1 cellular context compared by ENCODE assay signal in the genomic region with DNA sequence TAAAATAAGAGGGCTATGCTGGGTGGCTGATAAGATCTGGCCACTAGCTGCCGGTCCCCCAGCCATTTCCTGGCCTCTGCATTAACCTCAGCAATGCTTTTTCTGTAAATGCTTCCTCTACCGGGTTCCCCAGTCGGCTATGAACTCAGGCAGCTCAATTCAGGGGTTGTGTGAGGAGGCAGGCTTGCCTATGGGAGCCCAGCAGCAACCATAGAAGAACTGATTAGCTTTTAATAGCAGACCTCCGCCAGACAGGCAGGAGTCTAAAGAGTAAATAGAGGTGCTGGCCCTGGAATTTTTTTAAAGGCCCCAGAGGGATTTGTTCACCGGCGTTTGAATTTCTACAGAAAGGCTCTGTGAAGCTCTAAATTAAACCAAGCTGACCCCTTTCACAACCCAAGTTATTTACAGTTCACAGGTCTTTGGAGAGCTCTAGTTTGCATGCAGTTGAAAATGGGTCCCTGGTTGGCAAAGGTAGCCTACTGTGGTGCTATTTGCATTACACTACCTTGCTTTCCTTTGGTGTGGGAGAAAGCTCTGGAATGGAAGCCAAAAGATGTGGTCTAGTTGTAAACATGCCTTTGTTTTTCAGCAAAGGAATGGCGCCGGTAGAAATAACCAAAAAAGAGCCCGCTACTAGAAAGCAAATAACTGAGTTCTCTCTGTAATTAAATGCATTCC.
A peak's percentile ranks its signal among the peaks of the same experiment; 100 is the strongest.
TF ChIP-seq lines count a peak whose summit lies in the region.

No MANE protein-coding gene starts in this region.

TF ChIP-seq in HepG2, 621 proteins besides CTCF, POLR2A, EP300 and RAD21 (continued from another document and continues in another):
- TF ChIP-seq, protein P1, sequence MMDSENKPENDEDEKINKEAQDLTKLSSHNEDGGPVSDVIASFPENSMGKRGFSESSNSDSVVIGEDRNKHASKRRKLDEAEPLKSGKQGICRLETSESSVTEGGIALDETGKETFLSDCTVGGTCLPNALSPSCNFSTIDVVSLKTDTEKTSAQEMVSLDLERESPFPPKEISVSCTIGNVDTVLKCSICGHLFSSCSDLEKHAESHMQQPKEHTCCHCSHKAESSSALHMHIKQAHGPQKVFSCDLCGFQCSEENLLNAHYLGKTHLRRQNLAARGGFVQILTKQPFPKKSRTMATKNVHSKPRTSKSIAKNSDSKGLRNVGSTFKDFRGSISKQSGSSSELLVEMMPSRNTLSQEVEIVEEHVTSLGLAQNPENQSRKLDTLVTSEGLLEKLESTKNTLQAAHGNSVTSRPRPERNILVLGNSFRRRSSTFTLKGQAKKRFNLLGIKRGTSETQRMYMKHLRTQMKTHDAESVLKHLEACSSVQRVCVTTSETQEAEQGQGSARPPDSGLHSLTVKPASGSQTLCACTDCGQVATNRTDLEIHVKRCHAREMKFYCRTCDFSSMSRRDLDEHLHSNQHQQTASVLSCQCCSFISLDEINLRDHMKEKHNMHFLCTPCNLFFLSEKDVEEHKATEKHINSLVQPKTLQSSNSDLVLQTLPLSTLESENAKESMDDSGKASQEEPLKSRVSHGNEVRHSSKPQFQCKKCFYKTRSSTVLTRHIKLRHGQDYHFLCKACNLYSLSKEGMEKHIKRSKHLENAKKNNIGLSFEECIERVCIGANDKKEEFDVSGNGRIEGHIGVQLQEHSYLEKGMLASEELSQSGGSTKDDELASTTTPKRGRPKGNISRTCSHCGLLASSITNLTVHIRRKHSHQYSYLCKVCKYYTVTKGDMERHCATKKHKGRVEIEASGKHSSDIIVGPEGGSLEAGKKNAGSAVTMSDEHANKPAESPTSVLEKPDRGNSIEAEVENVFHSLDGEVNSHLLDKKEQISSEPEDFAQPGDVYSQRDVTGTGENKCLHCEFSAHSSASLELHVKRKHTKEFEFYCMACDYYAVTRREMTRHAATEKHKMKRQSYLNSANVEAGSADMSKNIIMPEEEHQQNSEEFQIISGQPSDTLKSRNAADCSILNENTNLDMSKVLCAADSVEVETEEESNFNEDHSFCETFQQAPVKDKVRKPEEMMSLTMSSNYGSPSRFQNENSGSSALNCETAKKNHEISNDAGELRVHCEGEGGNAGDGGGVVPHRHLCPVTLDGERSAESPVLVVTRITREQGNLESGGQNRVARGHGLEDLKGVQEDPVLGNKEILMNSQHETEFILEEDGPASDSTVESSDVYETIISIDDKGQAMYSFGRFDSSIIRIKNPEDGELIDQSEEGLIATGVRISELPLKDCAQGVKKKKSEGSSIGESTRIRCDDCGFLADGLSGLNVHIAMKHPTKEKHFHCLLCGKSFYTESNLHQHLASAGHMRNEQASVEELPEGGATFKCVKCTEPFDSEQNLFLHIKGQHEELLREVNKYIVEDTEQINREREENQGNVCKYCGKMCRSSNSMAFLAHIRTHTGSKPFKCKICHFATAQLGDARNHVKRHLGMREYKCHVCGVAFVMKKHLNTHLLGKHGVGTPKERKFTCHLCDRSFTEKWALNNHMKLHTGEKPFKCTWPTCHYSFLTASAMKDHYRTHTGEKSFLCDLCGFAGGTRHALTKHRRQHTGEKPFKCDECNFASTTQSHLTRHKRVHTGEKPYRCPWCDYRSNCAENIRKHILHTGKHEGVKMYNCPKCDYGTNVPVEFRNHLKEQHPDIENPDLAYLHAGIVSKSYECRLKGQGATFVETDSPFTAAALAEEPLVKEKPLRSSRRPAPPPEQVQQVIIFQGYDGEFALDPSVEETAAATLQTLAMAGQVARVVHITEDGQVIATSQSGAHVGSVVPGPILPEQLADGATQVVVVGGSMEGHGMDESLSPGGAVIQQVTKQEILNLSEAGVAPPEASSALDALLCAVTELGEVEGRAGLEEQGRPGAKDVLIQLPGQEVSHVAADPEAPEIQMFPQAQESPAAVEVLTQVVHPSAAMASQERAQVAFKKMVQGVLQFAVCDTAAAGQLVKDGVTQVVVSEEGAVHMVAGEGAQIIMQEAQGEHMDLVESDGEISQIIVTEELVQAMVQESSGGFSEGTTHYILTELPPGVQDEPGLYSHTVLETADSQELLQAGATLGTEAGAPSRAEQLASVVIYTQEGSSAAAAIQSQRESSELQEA (CRISPR knock-in tag; IDR thresholded peaks at IDR 0.05; ENCODE audit: not compliant biosample characterization), result no peak
- TF ChIP-seq, protein P2, sequence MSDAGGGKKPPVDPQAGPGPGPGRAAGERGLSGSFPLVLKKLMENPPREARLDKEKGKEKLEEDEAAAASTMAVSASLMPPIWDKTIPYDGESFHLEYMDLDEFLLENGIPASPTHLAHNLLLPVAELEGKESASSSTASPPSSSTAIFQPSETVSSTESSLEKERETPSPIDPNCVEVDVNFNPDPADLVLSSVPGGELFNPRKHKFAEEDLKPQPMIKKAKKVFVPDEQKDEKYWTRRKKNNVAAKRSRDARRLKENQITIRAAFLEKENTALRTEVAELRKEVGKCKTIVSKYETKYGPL (CRISPR knock-in tag; IDR thresholded peaks at IDR 0.05), result no peak
- TF ChIP-seq PCBP1 (IDR thresholded peaks at IDR 0.05; ENCODE audit: borderline replicate concordance, low read depth, low read length) (no peak), ATF7 (IDR thresholded peaks at IDR 0.05) (no peak), ATF7 (CRISPR knock-in tag; IDR thresholded peaks at IDR 0.05) (no peak), ZIK1 (CRISPR knock-in tag; IDR thresholded peaks at IDR 0.05; ENCODE audit: borderline replicate concordance, low read depth) (no peak), RARG (CRISPR knock-in tag; IDR thresholded peaks at IDR 0.05; ENCODE audit: low read depth) (no peak), XRCC5 (optimal IDR thresholded peaks at IDR 0.05; ENCODE audit: low read length) (peak; percentile 19), MXI1 (IDR thresholded peaks at IDR 0.05; ENCODE audit: borderline replicate concordance, low read depth, low read length) (no peak), ZZZ3 (CRISPR knock-in tag; IDR thresholded peaks at IDR 0.05; ENCODE audit: borderline replicate concordance) (no peak), ZNF235 (CRISPR knock-in tag; IDR thresholded peaks at IDR 0.05; ENCODE audit: borderline replicate concordance) (no peak), ZEB1 (IDR thresholded peaks at IDR 0.05; ENCODE audit: insufficient replicate concordance, low read depth) (no peak), ZNF44 (CRISPR knock-in tag; IDR thresholded peaks at IDR 0.05) (no peak), REXO4 (CRISPR knock-in tag; IDR thresholded peaks at IDR 0.05; ENCODE audit: borderline replicate concordance) (no peak), ZBTB7B (CRISPR knock-in tag; IDR thresholded peaks at IDR 0.05) (peak; percentile 28; the same call in 1 of the 2 replicates), ZNF7 (CRISPR knock-in tag; IDR thresholded peaks at IDR 0.05) (no peak), ZNF557 (CRISPR knock-in tag; IDR thresholded peaks at IDR 0.05) (no peak), ZNF260 (CRISPR knock-in tag; IDR thresholded peaks at IDR 0.05; ENCODE audit: borderline replicate concordance, low read depth) (no peak), ZFP90 (CRISPR knock-in tag; IDR thresholded peaks at IDR 0.05; ENCODE audit: borderline replicate concordance) (0 out of 2 replicates have a peak, but pooled peaks have one; percentile 28), NFKBIZ (CRISPR knock-in tag; IDR thresholded peaks at IDR 0.05) (0 out of 2 replicates have a peak, but pooled peaks have one; percentile 18), ZNF546 (CRISPR knock-in tag; conservative IDR thresholded peaks at IDR 0.05) (no peak), SSRP1 (CRISPR knock-in tag; IDR thresholded peaks at IDR 0.05) (no peak), ZSCAN20 (CRISPR knock-in tag; IDR thresholded peaks at IDR 0.05; ENCODE audit: borderline replicate concordance) (no peak), ZNF652 (CRISPR knock-in tag; IDR thresholded peaks at IDR 0.05; ENCODE audit: borderline replicate concordance, low read depth) (no peak), ZNF724P (CRISPR knock-in tag; IDR thresholded peaks at IDR 0.05; ENCODE audit: borderline replicate concordance) (no peak), ZNF850 (CRISPR knock-in tag; conservative IDR thresholded peaks at IDR 0.05) (no peak), MBNL3 (CRISPR knock-in tag; conservative IDR thresholded peaks at IDR 0.05) (no peak), FOXP1 (IDR thresholded peaks at IDR 0.05) (no peak), FOXP1 (CRISPR knock-in tag; IDR thresholded peaks at IDR 0.05) (peak; percentile 90), SP2 (CRISPR knock-in tag; IDR thresholded peaks at IDR 0.05) (no peak)
- TF ChIP-seq, protein P3, sequence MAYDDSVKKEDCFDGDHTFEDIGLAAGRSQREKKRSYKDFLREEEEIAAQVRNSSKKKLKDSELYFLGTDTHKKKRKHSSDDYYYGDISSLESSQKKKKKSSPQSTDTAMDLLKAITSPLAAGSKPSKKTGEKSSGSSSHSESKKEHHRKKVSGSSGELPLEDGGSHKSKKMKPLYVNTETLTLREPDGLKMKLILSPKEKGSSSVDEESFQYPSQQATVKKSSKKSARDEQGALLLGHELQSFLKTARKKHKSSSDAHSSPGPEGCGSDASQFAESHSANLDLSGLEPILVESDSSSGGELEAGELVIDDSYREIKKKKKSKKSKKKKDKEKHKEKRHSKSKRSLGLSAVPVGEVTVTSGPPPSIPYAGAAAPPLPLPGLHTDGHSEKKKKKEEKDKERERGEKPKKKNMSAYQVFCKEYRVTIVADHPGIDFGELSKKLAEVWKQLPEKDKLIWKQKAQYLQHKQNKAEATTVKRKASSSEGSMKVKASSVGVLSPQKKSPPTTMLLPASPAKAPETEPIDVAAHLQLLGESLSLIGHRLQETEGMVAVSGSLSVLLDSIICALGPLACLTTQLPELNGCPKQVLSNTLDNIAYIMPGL (CRISPR knock-in tag; IDR thresholded peaks at IDR 0.05; ENCODE audit: borderline replicate concordance in 1 of 2, low read depth in 1 of 2), result 0 out of 4 replicates have a peak, but pooled peaks of 1 of the 2 experiments have one; percentile 48
- TF ChIP-seq, protein P4, sequence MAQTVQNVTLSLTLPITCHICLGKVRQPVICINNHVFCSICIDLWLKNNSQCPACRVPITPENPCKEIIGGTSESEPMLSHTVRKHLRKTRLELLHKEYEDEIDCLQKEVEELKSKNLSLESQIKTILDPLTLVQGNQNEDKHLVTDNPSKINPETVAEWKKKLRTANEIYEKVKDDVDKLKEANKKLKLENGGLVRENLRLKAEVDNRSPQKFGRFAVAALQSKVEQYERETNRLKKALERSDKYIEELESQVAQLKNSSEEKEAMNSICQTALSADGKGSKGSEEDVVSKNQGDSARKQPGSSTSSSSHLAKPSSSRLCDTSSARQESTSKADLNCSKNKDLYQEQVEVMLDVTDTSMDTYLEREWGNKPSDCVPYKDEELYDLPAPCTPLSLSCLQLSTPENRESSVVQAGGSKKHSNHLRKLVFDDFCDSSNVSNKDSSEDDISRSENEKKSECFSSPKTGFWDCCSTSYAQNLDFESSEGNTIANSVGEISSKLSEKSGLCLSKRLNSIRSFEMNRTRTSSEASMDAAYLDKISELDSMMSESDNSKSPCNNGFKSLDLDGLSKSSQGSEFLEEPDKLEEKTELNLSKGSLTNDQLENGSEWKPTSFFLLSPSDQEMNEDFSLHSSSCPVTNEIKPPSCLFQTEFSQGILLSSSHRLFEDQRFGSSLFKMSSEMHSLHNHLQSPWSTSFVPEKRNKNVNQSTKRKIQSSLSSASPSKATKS (CRISPR knock-in tag; IDR thresholded peaks at IDR 0.05), result no peak
- TF ChIP-seq, protein P5, sequence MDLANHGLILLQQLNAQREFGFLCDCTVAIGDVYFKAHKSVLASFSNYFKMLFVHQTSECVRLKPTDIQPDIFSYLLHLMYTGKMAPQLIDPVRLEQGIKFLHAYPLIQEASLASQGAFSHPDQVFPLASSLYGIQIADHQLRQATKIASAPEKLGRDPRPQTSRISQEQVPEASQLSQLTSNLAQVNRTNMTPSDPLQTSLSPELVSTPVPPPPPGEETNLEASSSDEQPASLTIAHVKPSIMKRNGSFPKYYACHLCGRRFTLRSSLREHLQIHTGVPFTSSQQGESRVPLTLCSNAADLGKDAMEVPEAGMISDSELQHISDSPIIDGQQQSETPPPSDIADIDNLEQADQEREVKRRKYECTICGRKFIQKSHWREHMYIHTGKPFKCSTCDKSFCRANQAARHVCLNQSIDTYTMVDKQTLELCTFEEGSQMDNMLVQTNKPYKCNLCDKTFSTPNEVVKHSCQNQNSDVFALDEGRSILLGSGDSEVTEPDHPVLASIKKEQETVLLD (CRISPR knock-in tag; IDR thresholded peaks at IDR 0.05; ENCODE audit: low read depth), result no peak
- TF ChIP-seq, protein P6, sequence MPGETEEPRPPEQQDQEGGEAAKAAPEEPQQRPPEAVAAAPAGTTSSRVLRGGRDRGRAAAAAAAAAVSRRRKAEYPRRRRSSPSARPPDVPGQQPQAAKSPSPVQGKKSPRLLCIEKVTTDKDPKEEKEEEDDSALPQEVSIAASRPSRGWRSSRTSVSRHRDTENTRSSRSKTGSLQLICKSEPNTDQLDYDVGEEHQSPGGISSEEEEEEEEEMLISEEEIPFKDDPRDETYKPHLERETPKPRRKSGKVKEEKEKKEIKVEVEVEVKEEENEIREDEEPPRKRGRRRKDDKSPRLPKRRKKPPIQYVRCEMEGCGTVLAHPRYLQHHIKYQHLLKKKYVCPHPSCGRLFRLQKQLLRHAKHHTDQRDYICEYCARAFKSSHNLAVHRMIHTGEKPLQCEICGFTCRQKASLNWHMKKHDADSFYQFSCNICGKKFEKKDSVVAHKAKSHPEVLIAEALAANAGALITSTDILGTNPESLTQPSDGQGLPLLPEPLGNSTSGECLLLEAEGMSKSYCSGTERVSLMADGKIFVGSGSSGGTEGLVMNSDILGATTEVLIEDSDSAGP (CRISPR knock-in tag; IDR thresholded peaks at IDR 0.05; ENCODE audit: borderline replicate concordance), result no peak
- TF ChIP-seq, protein P7, sequence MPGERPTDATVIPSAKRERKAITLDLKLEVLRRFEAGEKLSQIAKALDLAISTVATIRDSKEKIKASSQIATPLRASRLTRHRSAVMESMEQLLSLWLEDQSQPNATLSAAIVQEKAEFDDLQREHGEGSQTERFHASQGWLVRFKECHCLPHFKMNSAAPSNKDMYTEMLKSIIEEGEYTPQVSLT (CRISPR knock-in tag; IDR thresholded peaks at IDR 0.05; ENCODE audit: borderline replicate concordance, low read depth), result no peak
- TF ChIP-seq, protein P8, sequence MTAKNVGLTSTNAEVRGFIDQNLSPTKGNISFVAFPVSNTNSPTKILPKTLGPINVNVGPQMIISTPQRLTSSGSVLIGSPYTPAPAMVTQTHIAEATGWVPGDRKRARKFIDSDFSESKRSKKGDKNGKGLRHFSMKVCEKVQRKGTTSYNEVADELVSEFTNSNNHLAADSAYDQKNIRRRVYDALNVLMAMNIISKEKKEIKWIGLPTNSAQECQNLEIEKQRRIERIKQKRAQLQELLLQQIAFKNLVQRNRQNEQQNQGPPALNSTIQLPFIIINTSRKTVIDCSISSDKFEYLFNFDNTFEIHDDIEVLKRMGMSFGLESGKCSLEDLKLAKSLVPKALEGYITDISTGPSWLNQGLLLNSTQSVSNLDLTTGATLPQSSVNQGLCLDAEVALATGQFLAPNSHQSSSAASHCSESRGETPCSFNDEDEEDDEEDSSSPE (CRISPR knock-in tag; IDR thresholded peaks at IDR 0.05), result no peak
- TF ChIP-seq, protein P9, sequence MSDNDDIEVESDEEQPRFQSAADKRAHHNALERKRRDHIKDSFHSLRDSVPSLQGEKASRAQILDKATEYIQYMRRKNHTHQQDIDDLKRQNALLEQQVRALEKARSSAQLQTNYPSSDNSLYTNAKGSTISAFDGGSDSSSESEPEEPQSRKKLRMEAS (IDR thresholded peaks at IDR 0.05), result no peak; the same call in none of the 2 replicates
- TF ChIP-seq, protein P10, sequence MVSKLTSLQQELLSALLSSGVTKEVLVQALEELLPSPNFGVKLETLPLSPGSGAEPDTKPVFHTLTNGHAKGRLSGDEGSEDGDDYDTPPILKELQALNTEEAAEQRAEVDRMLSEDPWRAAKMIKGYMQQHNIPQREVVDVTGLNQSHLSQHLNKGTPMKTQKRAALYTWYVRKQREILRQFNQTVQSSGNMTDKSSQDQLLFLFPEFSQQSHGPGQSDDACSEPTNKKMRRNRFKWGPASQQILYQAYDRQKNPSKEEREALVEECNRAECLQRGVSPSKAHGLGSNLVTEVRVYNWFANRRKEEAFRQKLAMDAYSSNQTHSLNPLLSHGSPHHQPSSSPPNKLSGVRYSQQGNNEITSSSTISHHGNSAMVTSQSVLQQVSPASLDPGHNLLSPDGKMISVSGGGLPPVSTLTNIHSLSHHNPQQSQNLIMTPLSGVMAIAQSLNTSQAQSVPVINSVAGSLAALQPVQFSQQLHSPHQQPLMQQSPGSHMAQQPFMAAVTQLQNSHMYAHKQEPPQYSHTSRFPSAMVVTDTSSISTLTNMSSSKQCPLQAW (CRISPR knock-in tag; IDR thresholded peaks at IDR 0.05), result peak; percentile 27; the same call in 1 of the 2 replicates
